In genomic region chrX:76151537-76151936, GRCh38 we compare ENCODE assay signal across 8 cellular contexts. TPM values are rescaled to one million over a fixed set of nuclear protein-coding genes. Genes with fewer than 3 reads are reported as not detected.
DNase-seq lines count a peak whose midpoint lies in the region; ATAC-seq and TF ChIP-seq lines count a peak whose summit lies in the region.
"Not testable (repeated sequence)": the region's sequence is repeated elsewhere in the genome, so short reads cannot be mapped to it uniquely, and the experiment has no call there.

No MANE protein-coding gene starts in this region.

- peaks cover 14% of the 10 kb centered on the region for H3K4me1 Mint-ChIP-seq in activated B cell treated with CpG ODN at 0.5 μM for 24 hours
- peaks cover 10 to 17% (median 12%) of the 10 kb centered on the region in 3 donors for H3K4me1 Mint-ChIP-seq in naive B cell

- DNase-seq in activated B cell treated with CpG ODN at 0.5 μM for 24 hours, naive B cell: not testable (repeated sequence)

- not testable (repeated sequence) for TF ChIP-seq CTCF in activated B cell treated with CpG ODN at 0.5 μM for 24 hours (IDR thresholded peaks at IDR 0.05)

- POLR2A ChIA-PET in activated B cell treated with CpG ODN at 0.5 μM for 24 hours (lab: Charles Lee) = not testable (repeated sequence)

- CTCF ChIA-PET in activated B cell treated with CpG ODN at 0.5 μM for 24 hours (lab: Charles Lee) = not testable (repeated sequence)

- not testable (repeated sequence) for H3K9me3 Mint-ChIP-seq in activated B cell treated with CpG ODN at 0.5 μM for 24 hours, naive B cell

- ATAC-seq in GM18502 (IDR thresholded peaks at IDR 0.05; ENCODE audit: poor library complexity, unreplicated experiment) (peak; percentile 77), GM19025 (IDR thresholded peaks at IDR 0.05; ENCODE audit: low read depth, unreplicated experiment) (peak; percentile 65), GM21367 (IDR thresholded peaks at IDR 0.05; ENCODE audit: unreplicated experiment) (peak; percentile 79), HG02588 (IDR thresholded peaks at IDR 0.05; ENCODE audit: unreplicated experiment) (peak; percentile 73), HG02981 (IDR thresholded peaks at IDR 0.05; ENCODE audit: unreplicated experiment) (peak; percentile 73), HG03342 (IDR thresholded peaks at IDR 0.05; ENCODE audit: unreplicated experiment) (peak; percentile 82), activated B cell treated with CpG ODN at 0.5 μM for 24 hours (ENCODE audit: low read depth) (peak; percentile 47), naive B cell (ENCODE audit: low read depth in 2 of 2) (peak; percentile 32 to 40)

- not testable (repeated sequence) for H3K27me3 Mint-ChIP-seq in activated B cell treated with CpG ODN at 0.5 μM for 24 hours
- H3K27me3 Mint-ChIP-seq in naive B cell = peaks cover 0 to 10% (median 0%) of the 10 kb centered on the region in 3 donors

- intact Hi-C loops in activated B cell treated with CpG ODN at 0.5 μM for 24 hours (cut with micrococcal nuclease) = not testable (repeated sequence)

- not testable (repeated sequence) for H3K4me3 Mint-ChIP-seq in activated B cell treated with CpG ODN at 0.5 μM for 24 hours, naive B cell

- not testable (repeated sequence) for H3K36me3 Mint-ChIP-seq in activated B cell treated with CpG ODN at 0.5 μM for 24 hours (ENCODE audit: low read depth); naive B cell

- not testable (repeated sequence) for H3K27ac Mint-ChIP-seq in activated B cell treated with CpG ODN at 0.5 μM for 24 hours, naive B cell

RNA-seq across cellular contexts. Expression of gene PBDC1, which starts 21.3 kb away (rescaled TPM):
- 33.1 and 34.2 TPM in 2 replicates for total RNA-seq in activated B cell treated with CpG ODN at 0.5 μM for 24 hours
- polyA plus RNA-seq in naive B cell (ENCODE audit: low read depth in 6 of 6) = 10 to 100 TPM; 15.0 to 35.3 (median 28.1) TPM
